Comparison of ENCODE assay signal across 1 cellular context in the genomic region with DNA sequence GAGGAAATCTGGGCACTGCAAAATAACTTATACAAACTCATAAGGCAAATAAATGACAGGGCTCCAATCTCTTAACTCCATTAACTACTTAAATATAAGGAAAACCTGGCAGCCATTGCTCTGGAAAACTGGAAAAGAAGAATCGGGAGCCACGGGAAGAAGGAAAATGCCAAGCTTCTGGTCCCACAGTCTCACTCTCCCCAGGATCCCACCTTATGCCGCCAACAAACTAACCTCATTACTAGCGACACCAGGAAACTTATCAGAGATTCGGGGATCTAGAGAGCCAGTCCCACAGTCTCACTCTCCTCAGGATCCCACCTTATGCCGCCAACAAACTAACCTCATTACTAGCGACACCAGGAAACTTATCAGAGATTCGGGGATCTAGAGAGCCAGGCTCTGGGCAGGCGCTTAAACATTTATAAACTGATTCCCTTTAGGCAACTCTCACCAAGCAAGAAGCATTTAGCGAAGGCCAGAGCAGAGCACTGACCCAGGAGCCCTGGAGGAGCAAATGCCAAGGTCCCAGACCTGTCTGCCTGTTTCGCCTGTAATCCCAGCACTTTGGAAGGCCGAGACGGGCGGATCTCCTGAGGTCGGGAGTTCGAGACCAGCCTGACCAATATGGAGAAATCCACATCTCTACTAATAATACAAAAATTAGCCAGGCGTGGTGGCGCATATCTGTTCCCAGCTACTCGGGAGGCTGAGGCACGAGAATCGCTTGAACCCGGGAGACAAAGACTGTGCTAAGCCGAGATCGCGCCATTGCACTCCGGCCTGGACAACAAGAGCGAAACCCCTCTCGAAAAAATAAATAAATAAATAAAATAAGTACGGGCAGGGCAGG.
TF ChIP-seq lines count a peak whose summit lies in the region.

No MANE protein-coding gene starts in this region.

TF ChIP-seq in GM12878, 131 proteins besides CTCF, POLR2A, EP300 and RAD21 (continued from another document):
- TF ChIP-seq, protein P1, sequence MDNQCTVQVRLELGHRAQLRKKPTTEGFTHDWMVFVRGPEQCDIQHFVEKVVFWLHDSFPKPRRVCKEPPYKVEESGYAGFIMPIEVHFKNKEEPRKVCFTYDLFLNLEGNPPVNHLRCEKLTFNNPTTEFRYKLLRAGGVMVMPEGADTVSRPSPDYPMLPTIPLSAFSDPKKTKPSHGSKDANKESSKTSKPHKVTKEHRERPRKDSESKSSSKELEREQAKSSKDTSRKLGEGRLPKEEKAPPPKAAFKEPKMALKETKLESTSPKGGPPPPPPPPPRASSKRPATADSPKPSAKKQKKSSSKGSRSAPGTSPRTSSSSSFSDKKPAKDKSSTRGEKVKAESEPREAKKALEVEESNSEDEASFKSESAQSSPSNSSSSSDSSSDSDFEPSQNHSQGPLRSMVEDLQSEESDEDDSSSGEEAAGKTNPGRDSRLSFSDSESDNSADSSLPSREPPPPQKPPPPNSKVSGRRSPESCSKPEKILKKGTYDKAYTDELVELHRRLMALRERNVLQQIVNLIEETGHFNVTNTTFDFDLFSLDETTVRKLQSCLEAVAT (IDR thresholded peaks at IDR 0.05): peak; percentile 68; the same call in 1 of the 2 replicates
- TF ChIP-seq ZNF217 (IDR thresholded peaks at IDR 0.05): no peak
- no peak for TF ChIP-seq JUND (IDR thresholded peaks at IDR 0.05; ENCODE audit: low read depth, low read length)
- TF ChIP-seq PAX5 (IDR thresholded peaks at IDR 0.05; ENCODE audit: borderline replicate concordance, low read depth, low read length): no peak
TF ChIP-seq in GM12878: peak in this region for 1.
